Comparison of ENCODE assay signal across 8 cellular contexts in genomic region chr12:92702754-92703679, GRCh38. TPM values are rescaled to one million over a fixed set of nuclear protein-coding genes. Genes with fewer than 3 reads are reported as not detected.
DNase-seq lines count a peak whose midpoint lies in the region; ATAC-seq, FAIRE-seq and TF ChIP-seq lines count a peak whose summit lies in the region.

PLEKHG7 (plus strand) TSS chr12:92702989; CDS start chr12:92706632, 3,643 bp downstream.

- H3K36me3 ChIP-seq in HepG2 (replicated peaks in 1 of 2; ENCODE audit: control insufficient read depth in 1 of 2, insufficient read depth in 2 of 2, low read length in 2 of 2) = no peaks in the 10 kb centered on the region

- peak within 1 kb of the TSS; percentile 86 for H2AFZ ChIP-seq in HepG2 (ENCODE audit: low read length)

- in situ Hi-C loops in HepG2 (cut with HindIII; ENCODE audit: extremely low pct_ligation_motif_present, low pct_unique_long_range_greater_than_20kb) = no loop called here

- H3K79me2 ChIP-seq in HepG2 (ENCODE audit: insufficient read depth, low read length) = no peaks in the 10 kb centered on the region

- TF ChIP-seq POLR2A in HepG2 (IDR thresholded peaks at IDR 0.05; ENCODE audit: insufficient read depth in 1 of 2, low read depth in 2 of 2, low read length in 2 of 2) = no peak

- peak within 1 kb of the TSS; percentile 47 to 66 (median 64) for H3K4me3 ChIP-seq in HepG2 (replicated peaks in 1 of 3; ENCODE audit: insufficient read depth in 1 of 3, low read depth in 2 of 3, low read length in 3 of 3)

- FAIRE-seq in HepG2 (lab: Jason Lieb, UNC) = peak; percentile 79

- peak; percentile 91 for ATAC-seq in GM18499 (IDR thresholded peaks at IDR 0.05; ENCODE audit: insufficient read depth, unreplicated experiment)
- peak; percentile 86 for ATAC-seq in GM21576 (IDR thresholded peaks at IDR 0.05; ENCODE audit: unreplicated experiment)
- peak; percentile 96 for ATAC-seq in HepG2

- no peaks in the 10 kb centered on the region for H3K9me3 ChIP-seq in HepG2 (ENCODE audit: low read length)

- no TSS peak for BruUV-seq in HepG2 (replicated peaks; lab: Mats Ljungman, UMichigan)

- H3K27me3 ChIP-seq in HepG2 (ENCODE audit: control insufficient read depth in 1 of 2, insufficient read depth in 2 of 2, low read length in 2 of 2) = no peaks in the 10 kb centered on the region

- no peak for TF ChIP-seq CTCF in HepG2 (CRISPR knock-in tag; IDR thresholded peaks at IDR 0.05)

- TF ChIP-seq RAD21 in HepG2 (CRISPR knock-in tag; IDR thresholded peaks at IDR 0.05) = no peak

- CTCF ChIA-PET in HepG2 (lab: Yijun Ruan, JAX; ENCODE audit: low intra/inter-chr PET ratio, low total read pairs) = no interaction called here

- DNase-seq in HuH-7 (ENCODE audit: low spot score) (peak; percentile 58), HepG2 (ENCODE audit: low spot score) (peak; percentile 47), NCI-H1930 (lab: John Stamatoyannopoulos, UW) (no peak), DMS114 treated with DMSO at 0.1 percent for 48 hours (lab: John Stamatoyannopoulos, UW; ENCODE audit: unreplicated experiment) (no peak), Kasumi-1 (lab: John Stamatoyannopoulos, UW) (no peak), AML-193 (lab: John Stamatoyannopoulos, UW) (no peak)

- intact Hi-C loops in HepG2 (cut with micrococcal nuclease; ENCODE audit: unreplicated experiment) = no loop called here

- no peaks in the 10 kb centered on the region for H4K20me1 ChIP-seq in HepG2 (ENCODE audit: insufficient read depth, low read length)

- no peak within 1 kb of the TSS for H3K27ac ChIP-seq in HepG2 (ENCODE audit: extremely low read length, insufficient read depth, low read length)

- H3K4me2 ChIP-seq in HepG2 (ENCODE audit: low read depth, low read length) = peak within 1 kb of the TSS; percentile 78

- POLR2A ChIA-PET in HepG2 (lab: Yijun Ruan, JAX) = no interaction called here

- H3K4me1 ChIP-seq in HepG2 (ENCODE audit: insufficient read depth, low read length) = peaks cover 20% of the 10 kb centered on the region

- TF ChIP-seq EP300 in HepG2 (IDR thresholded peaks at IDR 0.05; ENCODE audit: low read depth in 2 of 2, low read length in 2 of 2) (no peak), HepG2 (CRISPR knock-in tag; IDR thresholded peaks at IDR 0.05; ENCODE audit: borderline replicate concordance) (no peak)

- 18% methylated on average over 5 of the region's 8 CpGs for WGBS in HepG2 (ENCODE audit: low lambda C conversion rate)

- peak within 1 kb of the TSS; percentile 30; the same call in 1 of the 2 replicates for H3K9ac ChIP-seq in HepG2 (ENCODE audit: insufficient read depth, low read depth, low read length)

TF ChIP-seq in HepG2, 621 proteins besides CTCF, POLR2A, EP300 and RAD21:
- TF ChIP-seq ZNF616 (CRISPR knock-in tag; IDR thresholded peaks at IDR 0.05; ENCODE audit: low read depth) (no peak), HNF1B (CRISPR knock-in tag; IDR thresholded peaks at IDR 0.05) (0 out of 2 replicates have a peak, but pooled peaks have one; percentile 43), HNF1A (IDR thresholded peaks at IDR 0.05; ENCODE audit: low read depth) (peak; percentile 67; the same call in 1 of the 2 replicates), HNF1A (CRISPR knock-in tag; IDR thresholded peaks at IDR 0.05; ENCODE audit: borderline replicate concordance) (peak; percentile 64; the same call in 1 of the 2 replicates), ZNF615 (CRISPR knock-in tag; IDR thresholded peaks at IDR 0.05; ENCODE audit: borderline replicate concordance) (no peak), EHMT2 (IDR thresholded peaks at IDR 0.05; ENCODE audit: borderline replicate concordance, low read depth, low read length) (0 out of 2 replicates have a peak, but pooled peaks have one; percentile 18), ZNF292 (CRISPR knock-in tag; IDR thresholded peaks at IDR 0.05; ENCODE audit: borderline replicate concordance, low read depth) (0 out of 2 replicates have a peak, but pooled peaks have one; percentile 18)

RNA-seq across cellular contexts. Expression of gene PLEKHG7, which starts in this region (rescaled TPM):
- not detected in 2 replicates for total RNA-seq in HepG2 (2016; rRNA removed; fragmentation: Illumina TruSeq; extraction: Trizol)
- total RNA-seq in HepG2 (2016; cell fraction: cytosol; rRNA removed; fragmentation: Illumina TruSeq; extraction: Trizol; ENCODE audit: low read depth) = not detected in 2 replicates
- not detected in 2 replicates for total RNA-seq in HepG2 (2016; cell fraction: insoluble cytoplasmic fraction; rRNA removed; fragmentation: Illumina TruSeq; extraction: Trizol)
- total RNA-seq in HepG2 (2016; cell fraction: membrane; rRNA removed; fragmentation: Illumina TruSeq; extraction: Trizol) = not detected in 2 replicates
- total RNA-seq in HepG2 (2016; cell fraction: nucleus; rRNA removed; fragmentation: Illumina TruSeq; extraction: Trizol) = not detected in 2 replicates
- polyA plus RNA-seq in HepG2 (2011; rRNA removed) = not detected in 2 replicates
- polyA plus RNA-seq in HepG2 (2011; cell fraction: cytosol; rRNA removed) = not detected in 2 replicates
- polyA plus RNA-seq in HepG2 (2011; cell fraction: nucleus; rRNA removed) = not detected in 2 replicates
- polyA plus RNA-seq in HepG2 (2012) = not detected in 2 replicates
- not detected in 2 replicates for polyA plus RNA-seq in HepG2 (2016; cell fraction: cytosol; fragmentation: Illumina TruSeq; extraction: Trizol; ENCODE audit: low read depth)
- polyA plus RNA-seq in HepG2 (2016; cell fraction: insoluble cytoplasmic fraction; fragmentation: Illumina TruSeq; extraction: Trizol; ENCODE audit: low read depth) = not detected in 2 replicates
- polyA plus RNA-seq in HepG2 (2016; cell fraction: membrane; fragmentation: Illumina TruSeq; extraction: Trizol; ENCODE audit: low read depth) = not detected in 2 replicates
- not detected in 2 replicates for polyA plus RNA-seq in HepG2 (2016; cell fraction: nucleus; fragmentation: Illumina TruSeq; extraction: Trizol; ENCODE audit: insufficient read depth, low read depth)
- not detected in 2 replicates for polyA minus RNA-seq in HepG2 (2011; rRNA and poly(A)+ RNA removed; ENCODE audit: low replicate concordance)
- not detected in 2 replicates for polyA minus RNA-seq in HepG2 (2011; cell fraction: cytosol; rRNA and poly(A)+ RNA removed)
- polyA minus RNA-seq in HepG2 (2011; cell fraction: nucleus; rRNA and poly(A)+ RNA removed) = not detected in 2 replicates

Comparison
In these comparisons a context has a peak if more than half of its experiments do, and no peak if none do; other contexts are left out.
1. Peak in DNase-seq, ATAC-seq, H3K4me3 ChIP-seq, H3K9ac ChIP-seq and H3K4me2 ChIP-seq in HepG2; RNA of the gene not detected or under 1 TPM.